ENCODE assay signal across 1 cellular context in genomic region chr21:44939532-44940115, GRCh38.
TF ChIP-seq lines count a peak whose summit lies in the region.

SLX9 (plus strand) TSS chr21:44940029; CDS start chr21:44940058, 29 bp downstream.

TF ChIP-seq in HepG2, 621 proteins besides CTCF, POLR2A, EP300 and RAD21 (continued from another document and continues in another):
- TF ChIP-seq TFDP2 (CRISPR knock-in tag; IDR thresholded peaks at IDR 0.05) (peak; percentile 76), RCOR2 (CRISPR knock-in tag; IDR thresholded peaks at IDR 0.05) (peak; percentile 62; the same call in 1 of the 2 replicates), ZNF230 (CRISPR knock-in tag; IDR thresholded peaks at IDR 0.05) (peak; percentile 90; the same call in 1 of the 2 replicates), ZNF644 (CRISPR knock-in tag; IDR thresholded peaks at IDR 0.05; ENCODE audit: low read depth) (no peak), ZNF160 (CRISPR knock-in tag; IDR thresholded peaks at IDR 0.05) (peak; percentile 86), ZNF589 (CRISPR knock-in tag; conservative IDR thresholded peaks at IDR 0.05) (peak; percentile 96), ZKSCAN8 (CRISPR knock-in tag; IDR thresholded peaks at IDR 0.05; ENCODE audit: borderline replicate concordance) (peak; percentile 75; the same call in 1 of the 2 replicates), ZNF691 (CRISPR knock-in tag; IDR thresholded peaks at IDR 0.05; ENCODE audit: borderline replicate concordance, low read depth) (peak; percentile 92; the same call in 1 of the 2 replicates), FUBP1 (CRISPR knock-in tag; IDR thresholded peaks at IDR 0.05; ENCODE audit: borderline replicate concordance) (no peak), ZBTB2 (CRISPR knock-in tag; IDR thresholded peaks at IDR 0.05; ENCODE audit: low read depth) (peak; percentile 96), ZNF318 (CRISPR knock-in tag; IDR thresholded peaks at IDR 0.05) (0 out of 2 replicates have a peak, but pooled peaks have one; percentile 30), KLF11 (CRISPR knock-in tag; IDR thresholded peaks at IDR 0.05) (peak; percentile 60; the same call in 1 of the 2 replicates), ZNF7 (CRISPR knock-in tag; IDR thresholded peaks at IDR 0.05) (no peak), HOXD1 (CRISPR knock-in tag; IDR thresholded peaks at IDR 0.05) (peak; percentile 71; the same call in 1 of the 2 replicates), ESRRA (CRISPR knock-in tag; IDR thresholded peaks at IDR 0.05; ENCODE audit: low read depth) (peak; percentile 85), ZNF850 (CRISPR knock-in tag; conservative IDR thresholded peaks at IDR 0.05) (no peak), REPIN1 (CRISPR knock-in tag; IDR thresholded peaks at IDR 0.05; ENCODE audit: borderline replicate concordance, low read depth) (peak; percentile 79), SIN3A (IDR thresholded peaks at IDR 0.05; ENCODE audit: borderline replicate concordance, low read depth, low read length) (no peak), SALL1 (CRISPR knock-in tag; IDR thresholded peaks at IDR 0.05) (peak; percentile 91), RFX1 (IDR thresholded peaks at IDR 0.05) (no peak), SOX13 (IDR thresholded peaks at IDR 0.05) (no peak), SOX13 (CRISPR knock-in tag; conservative IDR thresholded peaks at IDR 0.05 in 1 of 2, IDR thresholded peaks at IDR 0.05 in 1 of 2) (peak in 1 of 2 experiments; percentile 55; a peak in 2 of 4 replicates), ZNF597 (CRISPR knock-in tag; IDR thresholded peaks at IDR 0.05) (no peak), ZNF800 (CRISPR knock-in tag; IDR thresholded peaks at IDR 0.05) (no peak; the same call in 1 of the 2 replicates), SAP130 (CRISPR knock-in tag; IDR thresholded peaks at IDR 0.05; ENCODE audit: low read depth) (peak; percentile 92), PHB2 (IDR thresholded peaks at IDR 0.05; ENCODE audit: partially characterized antibody) (no peak), PBX2 (CRISPR knock-in tag; IDR thresholded peaks at IDR 0.05) (no peak), NR2F1 (CRISPR knock-in tag; IDR thresholded peaks at IDR 0.05) (peak; percentile 39 to 64; a peak in 2 of 4 replicates), PAX8 (CRISPR knock-in tag; IDR thresholded peaks at IDR 0.05; ENCODE audit: borderline replicate concordance) (peak; percentile 66; the same call in 1 of the 2 replicates), ZNF468 (CRISPR knock-in tag; IDR thresholded peaks at IDR 0.05) (peak; percentile 64; the same call in 1 of the 2 replicates), TEAD2 (CRISPR knock-in tag; IDR thresholded peaks at IDR 0.05) (no peak), ZNF674 (CRISPR knock-in tag; IDR thresholded peaks at IDR 0.05; ENCODE audit: low read depth) (no peak), ZNF749 (CRISPR knock-in tag; IDR thresholded peaks at IDR 0.05; ENCODE audit: borderline replicate concordance) (no peak; the same call in 1 of the 2 replicates), ZNF879 (CRISPR knock-in tag; IDR thresholded peaks at IDR 0.05) (peak; percentile 84; the same call in 1 of the 2 replicates), ZFP37 (CRISPR knock-in tag; IDR thresholded peaks at IDR 0.05; ENCODE audit: borderline replicate concordance) (0 out of 2 replicates have a peak, but pooled peaks have one; percentile 22), ARID3A (IDR thresholded peaks at IDR 0.05; ENCODE audit: low read depth, low read length) (no peak), CREB1 (IDR thresholded peaks at IDR 0.05) (peak; percentile 30; the same call in 1 of the 2 replicates), CREB1 (CRISPR knock-in tag; IDR thresholded peaks at IDR 0.05) (no peak), ZFP36 (IDR thresholded peaks at IDR 0.05; ENCODE audit: borderline replicate concordance, low read depth, low read length, partially characterized antibody) (peak; percentile 7)
